In the genomic region with DNA sequence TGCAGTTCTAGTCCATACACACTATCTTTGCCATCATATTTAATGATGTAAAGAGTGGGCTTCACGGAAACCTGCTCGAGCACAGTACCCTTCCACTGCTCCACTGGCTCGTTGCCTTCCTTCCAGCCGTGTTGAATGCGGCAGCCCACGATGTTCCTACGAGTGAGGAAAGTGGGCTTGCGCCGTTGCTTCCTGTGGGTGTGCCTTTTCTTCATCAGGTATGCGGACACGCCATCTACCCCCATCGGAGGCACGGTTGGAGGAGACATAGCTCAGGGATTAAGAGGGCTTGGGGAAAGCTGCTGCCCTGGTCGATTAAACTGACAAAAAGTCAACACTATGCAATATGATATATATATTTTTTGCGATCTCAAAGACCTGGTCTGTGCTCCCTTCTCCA, we compare ENCODE assay signal across 8 cellular contexts. TPM values are rescaled to one million over a fixed set of nuclear protein-coding genes. Genes with fewer than 3 reads are reported as not detected.
DNase-seq lines count a peak whose midpoint lies in the region; ATAC-seq and TF ChIP-seq lines count a peak whose summit lies in the region.

No MANE protein-coding gene starts in this region.

- no peak for TF ChIP-seq CTCF in Caco-2 (IDR thresholded peaks at IDR 0.05; ENCODE audit: insufficient read depth in 1 of 2, low read depth in 1 of 2, low read length in 1 of 2, severe bottlenecking in 1 of 2, unreplicated experiment in 1 of 2)

- POLR2A ChIA-PET in Caco-2 (lab: Charles Lee): no interaction called here

- intact Hi-C loops in Caco-2 (cut with micrococcal nuclease; ENCODE audit: unreplicated experiment): loop anchor here (2.0 to 5.0 kb wide), 2 partner anchors 82 to 152 kb away; no protein-coding TSS in a partner anchor

- H3K27me3 Mint-ChIP-seq in Caco-2 (ENCODE audit: insufficient read depth, unreplicated experiment): no peaks in the 10 kb centered on the region

- peak overlapping the region; percentile 98 for H3K4me3 Mint-ChIP-seq in Caco-2 (ENCODE audit: unreplicated experiment)
- peak overlapping the region; percentile 90 for H3K4me3 Mint-ChIP-seq in stimulated activated effector memory CD8-positive, alpha-beta T cell treated with anti-CD3 and anti-CD28 coated beads, Interleukin-12 subunit alpha, Interleukin-12 subunit beta, amount 100 ng/mL, for 72 hours

- H3K9me3 Mint-ChIP-seq in Caco-2 (ENCODE audit: unreplicated experiment): no peaks in the 10 kb centered on the region
- no peaks in the 10 kb centered on the region for H3K9me3 Mint-ChIP-seq in stimulated activated effector memory CD8-positive, alpha-beta T cell treated with anti-CD3 and anti-CD28 coated beads, Interleukin-12 subunit alpha, Interleukin-12 subunit beta, amount 100 ng/mL, for 72 hours

- no peaks in the 10 kb centered on the region for H3K4me1 ChIP-seq in Caco-2

- H3K4me3 ChIP-seq in Caco-2 (ENCODE audit: low read depth, low read length): peak overlapping the region; percentile 67

- peaks cover 6% of the 10 kb centered on the region for H3K36me3 Mint-ChIP-seq in Caco-2 (ENCODE audit: insufficient read depth, unreplicated experiment)
- H3K36me3 Mint-ChIP-seq in stimulated activated effector memory CD8-positive, alpha-beta T cell treated with anti-CD3 and anti-CD28 coated beads, Interleukin-12 subunit alpha, Interleukin-12 subunit beta, amount 100 ng/mL, for 72 hours: no peaks in the 10 kb centered on the region

- no peaks in the 10 kb centered on the region for H3K36me3 ChIP-seq in Caco-2 (ENCODE audit: control insufficient read depth, insufficient read depth, low read length)

- H3K4me1 Mint-ChIP-seq in Caco-2 (ENCODE audit: low read depth, unreplicated experiment): peaks cover 9% of the 10 kb centered on the region
- H3K4me1 Mint-ChIP-seq in stimulated activated effector memory CD8-positive, alpha-beta T cell treated with anti-CD3 and anti-CD28 coated beads, Interleukin-12 subunit alpha, Interleukin-12 subunit beta, amount 100 ng/mL, for 72 hours: peaks cover 23% of the 10 kb centered on the region

- DNase-seq in Caco-2 (peak; percentile 19 to 35), RKO (ENCODE audit: low spot score) (peak; percentile 26), T47D (ENCODE audit: low read depth in 1 of 2, low spot score in 1 of 2) (peak; percentile 7 to 36), kidney tubule cell (ENCODE audit: low spot score) (peak; percentile 51), cerebellar cortex (ENCODE audit: low spot score) (no peak)
- peak in 1 of 2 donors; percentile 52 for DNase-seq in stimulated activated effector memory CD8-positive, alpha-beta T cell treated with anti-CD3 and anti-CD28 coated beads, Interleukin-12 subunit alpha, Interleukin-12 subunit beta, amount 100 ng/mL, for 72 hours (ENCODE audit: low spot score in 2 of 2)

- H3K27ac Mint-ChIP-seq in Caco-2 (ENCODE audit: unreplicated experiment): peak overlapping the region; percentile 89
- H3K27ac Mint-ChIP-seq in stimulated activated effector memory CD8-positive, alpha-beta T cell treated with anti-CD3 and anti-CD28 coated beads, Interleukin-12 subunit alpha, Interleukin-12 subunit beta, amount 100 ng/mL, for 72 hours: peak overlapping the region; percentile 83

- TSS peak; percentile 37 for BruUV-seq in Caco-2 (replicated peaks; lab: Mats Ljungman, UMichigan)

- ATAC-seq in GM19351 (IDR thresholded peaks at IDR 0.05; ENCODE audit: unreplicated experiment) (peak; percentile 42), HG03432 (IDR thresholded peaks at IDR 0.05; ENCODE audit: unreplicated experiment) (peak; percentile 45)
- peak; percentile 61 for ATAC-seq in stimulated activated effector memory CD8-positive, alpha-beta T cell treated with anti-CD3 and anti-CD28 coated beads, Interleukin-12 subunit alpha, Interleukin-12 subunit beta, amount 100 ng/mL, for 72 hours

- CTCF ChIA-PET in Caco-2 (lab: Charles Lee): no interaction called here

- in situ Hi-C loops in T47D (cut with HindIII; ENCODE audit: low pct_unique_long_range_greater_than_20kb, low sequenced_read_pairs): no loop called here

- H3K27me3 ChIP-seq in Caco-2 (replicated peaks; ENCODE audit: control insufficient read depth, insufficient read depth, low read length): no peaks in the 10 kb centered on the region

- no peaks in the 10 kb centered on the region for H3K9me3 ChIP-seq in Caco-2

RNA-seq across cellular contexts. Expression of a gene that starts 0.6 kb away (rescaled TPM):
- total RNA-seq in Caco-2 (2022): 13.6 and 14.1 TPM in 2 replicates
